Comparison of ENCODE assay signal across 19 cellular contexts in the genomic region with DNA sequence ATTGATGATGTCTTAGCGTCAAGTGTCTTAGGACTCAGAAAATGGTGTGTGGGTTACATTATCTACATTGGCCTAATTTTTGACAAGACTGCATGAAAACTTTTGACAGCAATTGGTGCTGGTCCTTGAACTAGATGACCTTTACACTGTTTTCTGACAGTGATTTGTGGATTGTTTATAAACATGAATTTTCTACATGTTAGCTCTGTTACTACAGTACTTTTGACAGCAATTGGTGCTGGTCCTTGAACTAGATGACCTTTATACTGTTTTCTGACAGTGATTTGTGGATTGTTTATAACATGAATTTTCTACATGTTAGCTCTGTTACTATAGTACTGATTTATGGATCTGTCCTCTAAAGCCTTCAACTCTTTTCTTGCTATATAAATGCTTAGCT. TPM values are rescaled to one million over a fixed set of nuclear protein-coding genes. Genes with fewer than 3 reads are reported as not detected.
DNase-seq lines count a peak whose midpoint lies in the region; ATAC-seq, FAIRE-seq and TF ChIP-seq lines count a peak whose summit lies in the region.
"Had no signal": no experiment of that assay in that cellular context is flagged by ENCODE, and none has a peak within 500 bp of the region (broad histone marks: within the 10 kb centered on the region; RNA-seq: fewer than 3 reads in every experiment).

No MANE protein-coding gene starts in this region.

- no peak for TF ChIP-seq CTCF in K562 (IDR thresholded peaks at IDR 0.05 in 2 of 3, conservative IDR thresholded peaks at IDR 0.05 in 1 of 3; ENCODE audit: insufficient read depth in 2 of 3, low read depth in 1 of 3, low read length in 3 of 3)
- no peak for TF ChIP-seq CTCF in HepG2 (CRISPR knock-in tag; IDR thresholded peaks at IDR 0.05)

- in situ Hi-C loops in K562 (cut with MboI) = no loop called here
- in situ Hi-C loops in HepG2 (cut with HindIII; ENCODE audit: extremely low pct_ligation_motif_present, low pct_unique_long_range_greater_than_20kb) = no loop called here
- in situ Hi-C loops in ACHN (cut with HindIII; ENCODE audit: low pct_ligation_motif_present, low pct_unique_long_range_greater_than_20kb, low sequenced_read_pairs) = no loop called here

- H3K4me2 ChIP-seq in K562 (ENCODE audit: insufficient read depth, low read length) (no peak overlapping the region), HepG2 (ENCODE audit: low read depth, low read length) (no peak overlapping the region)
- H3K4me2 ChIP-seq: GM23338 had no signal

- no peak for ATAC-seq in K562
- peak; percentile 46; the same call in 2 of the 3 replicates for ATAC-seq in HepG2
- ATAC-seq: GM23338 had no signal

- H2AFZ ChIP-seq in K562 (ENCODE audit: low read depth, low read length) = no peak overlapping the region
- H2AFZ ChIP-seq in HepG2 (ENCODE audit: low read length) = no peak overlapping the region
- H2AFZ ChIP-seq: GM23338 had no signal

- no peak for TF ChIP-seq EP300 in K562 (IDR thresholded peaks at IDR 0.05; ENCODE audit: low read length)
- no peak for TF ChIP-seq EP300 in HepG2 (IDR thresholded peaks at IDR 0.05; ENCODE audit: low read depth in 2 of 2, low read length in 2 of 2)
- no peak for TF ChIP-seq EP300 in HepG2 (CRISPR knock-in tag; IDR thresholded peaks at IDR 0.05; ENCODE audit: borderline replicate concordance)

- WGBS in K562 (ENCODE audit: insufficient coverage, low coverage, missing lambda C conversion rate) = 4% methylated on average over 1 of the region's 1 CpG
- 91% methylated on average over 1 of the region's 1 CpG for WGBS in HepG2 (ENCODE audit: low lambda C conversion rate)

- intact Hi-C loops in K562 (cut with micrococcal nuclease) = no loop called here
- intact Hi-C loops in HepG2 (cut with micrococcal nuclease; ENCODE audit: unreplicated experiment) = no loop called here
- intact Hi-C loops in posterior vena cava (cut with DNase I) = no loop called here

- H3K79me2 ChIP-seq in K562 (ENCODE audit: control insufficient read depth, insufficient read depth, low read length) (peaks cover 89% of the 10 kb centered on the region), HepG2 (ENCODE audit: insufficient read depth, low read length) (peaks cover 83% of the 10 kb centered on the region)

- H3K9me3 ChIP-seq in K562 (replicated peaks; ENCODE audit: control insufficient read depth, insufficient read depth, low read depth, low read length) = no peaks in the 10 kb centered on the region; the same call in 1 of the 2 replicates
- no peaks in the 10 kb centered on the region for H3K9me3 ChIP-seq in HepG2 (ENCODE audit: low read length)
- H3K9me3 ChIP-seq: BE2C, Caco-2 had no signal

- H4K20me1 ChIP-seq in K562 (replicated peaks; ENCODE audit: control insufficient read depth, insufficient read depth, low read length) = no peaks in the 10 kb centered on the region; the same call in none of the 2 replicates
- H4K20me1 ChIP-seq in HepG2 (ENCODE audit: insufficient read depth, low read length) = peaks cover 38% of the 10 kb centered on the region

- H3K9ac ChIP-seq in K562 (ENCODE audit: insufficient read depth in 1 of 2, low read depth in 2 of 2, low read length in 2 of 2) (no peak overlapping the region), HepG2 (ENCODE audit: insufficient read depth, low read depth, low read length) (no peak overlapping the region)

- no peaks in the 10 kb centered on the region for H3K9me1 ChIP-seq in K562 (ENCODE audit: control insufficient read depth, insufficient read depth, low read length)

- no peak overlapping the region for H3K4me3 ChIP-seq in K562
- no peak overlapping the region for H3K4me3 ChIP-seq in HepG2 (replicated peaks in 1 of 3; ENCODE audit: insufficient read depth in 1 of 3, low read depth in 2 of 3, low read length in 3 of 3)
- H3K4me3 ChIP-seq: GM23338 had no signal

- no peak for TF ChIP-seq POLR2A in K562 (conservative IDR thresholded peaks at IDR 0.05)
- TF ChIP-seq POLR2A in HepG2 (IDR thresholded peaks at IDR 0.05; ENCODE audit: insufficient read depth in 1 of 2, low read depth in 2 of 2, low read length in 2 of 2) = no peak

- no peaks in the 10 kb centered on the region for H3K27me3 ChIP-seq in K562 (ENCODE audit: control insufficient read depth in 2 of 2, insufficient read depth in 2 of 2, low read length in 2 of 2)
- H3K27me3 ChIP-seq in HepG2 (ENCODE audit: control insufficient read depth in 1 of 2, insufficient read depth in 2 of 2, low read length in 2 of 2) = no peaks in the 10 kb centered on the region
- H3K27me3 ChIP-seq: BE2C had no signal

- CTCF ChIA-PET in HEK293T (lab: Yijun Ruan, JAX) = interaction anchor here (0.5 kb wide), 1 partner anchor 58 kb away, joined by 3 read pairs; no protein-coding TSS in a partner anchor
- CTCF ChIA-PET in K562 (lab: Yijun Ruan, JAX; ENCODE audit: low intra/inter-chr PET ratio) = no interaction called here
- CTCF ChIA-PET in HepG2 (lab: Yijun Ruan, JAX; ENCODE audit: low intra/inter-chr PET ratio, low total read pairs) = no interaction called here

- BruUV-seq in K562 (replicated peaks; lab: Mats Ljungman, UMichigan) (no TSS peak), HepG2 (replicated peaks; lab: Mats Ljungman, UMichigan) (no TSS peak)

- TF ChIP-seq RAD21 in K562 (CRISPR knock-in tag; conservative IDR thresholded peaks at IDR 0.05 in 1 of 2, IDR thresholded peaks at IDR 0.05 in 1 of 2) (no peak), HepG2 (CRISPR knock-in tag; IDR thresholded peaks at IDR 0.05) (no peak)

- H3K27ac ChIP-seq in K562 (ENCODE audit: extremely low read depth, low read depth, low read length) (no peak overlapping the region), HepG2 (ENCODE audit: extremely low read length, insufficient read depth, low read length) (no peak overlapping the region)

- POLR2A ChIA-PET in HEK293T (lab: Yijun Ruan, JAX) (interaction anchor here (0.9 to 1.2 kb wide), 2 partner anchors 16 to 36 kb away, joined by 3 to 9 read pairs; no protein-coding TSS in a partner anchor), K562 (lab: Yijun Ruan, JAX) (interaction anchor here (0.7 to 2.6 kb wide), 3 partner anchors 9 to 710 kb away, joined by 3 to 12 read pairs (median 5); a partner anchor contains a TSS), HepG2 (lab: Yijun Ruan, JAX) (interaction anchor here (1.2 to 1.4 kb wide), 3 partner anchors 10 to 36 kb away, joined by 3 to 4 read pairs (median 4); a partner anchor contains a TSS)

- FAIRE-seq in K562 (lab: Jason Lieb, UNC) (no peak), HepG2 (lab: Jason Lieb, UNC) (peak; percentile 75)
- FAIRE-seq: D721Med, H54 had no signal

- H3K36me3 ChIP-seq in K562 (ENCODE audit: control insufficient read depth, insufficient read depth, low read length) = peaks cover 26% of the 10 kb centered on the region
- H3K36me3 ChIP-seq in HepG2 (replicated peaks in 1 of 2; ENCODE audit: control insufficient read depth in 1 of 2, insufficient read depth in 2 of 2, low read length in 2 of 2) = peaks cover 1 to 5% of the 10 kb centered on the region in 2 experiments; a peak in 3 of 5 replicates
- H3K36me3 ChIP-seq: BE2C had no signal

- H3K4me1 ChIP-seq in K562 (replicated peaks in 1 of 2; ENCODE audit: control insufficient read depth in 2 of 2, insufficient read depth in 2 of 2, low read length in 2 of 2) = peaks cover 0 to 4% of the 10 kb centered on the region in 2 experiments; a peak in 4 of 5 replicates
- H3K4me1 ChIP-seq in HepG2 (ENCODE audit: insufficient read depth, low read length) = peaks cover 11% of the 10 kb centered on the region
- H3K4me1 ChIP-seq: BE2C had no signal

- DNase-seq in EH (ENCODE audit: low read depth) = peak; percentile 41
- no peak for DNase-seq in HEK293T (ENCODE audit: extremely low spot score)
- no peak for DNase-seq in K562 (ENCODE audit: extremely low read depth in 1 of 4, low spot score in 3 of 4)
- DNase-seq in HepG2 (ENCODE audit: low spot score) = peak; percentile 45
- DNase-seq in ACHN = no peak
- no peak for DNase-seq in effector CD8-positive, alpha-beta T cell (lab: John Stamatoyannopoulos, UW)
- no peak for DNase-seq in posterior vena cava (ENCODE audit: low spot score)
- DNase-seq: BE2C; C1 segment of cervical spinal cord; Caco-2; CD4-positive, CD25-positive, alpha-beta regulatory T cell; DMS79; GF-D8; HCEC 1CT had no signal

RNA-seq across cellular contexts. Expression of a gene that starts 16.7 kb away (rescaled TPM):
- total RNA-seq in K562 (2011; cell fraction: chromatin; rRNA removed; ENCODE audit: low replicate concordance) = 60.9 and 87.2 TPM in 2 replicates
- total RNA-seq in K562 (2011; cell fraction: nucleolus; rRNA removed) = 56.1 and 64.4 TPM in 2 replicates
- 89.2 and 119 TPM in 2 replicates for total RNA-seq in K562 (2011; cell fraction: nucleoplasm; rRNA removed)
- total RNA-seq in K562 (2014; rRNA removed) (70.6 and 72.6 TPM in 2 replicates), K562 (2014; rRNA removed; fragmentation: Illumina TruSeq; extraction: Trizol) (98.3 and 110 TPM in 2 replicates), K562 (2015; rRNA removed; fragmentation: Illumina TruSeq; extraction: Trizol) (81.5 and 87.8 TPM in 2 replicates), K562 (2021) (69.5 and 71.4 TPM in 2 replicates), HepG2 (2016; rRNA removed; fragmentation: Illumina TruSeq; extraction: Trizol) (67.1 and 103 TPM in 2 replicates), posterior vena cava (10 to 100 TPM; 52.6 to 54.3 TPM)
- polyA plus RNA-seq in K562 (2011; rRNA removed) (101 and 160 TPM in 2 replicates), K562 (2014; fragmentation: Illumina TruSeq; extraction: Trizol) (68.9 and 80.6 TPM in 2 replicates), K562 (2014; fragmentation: Nextera tagmentation; extraction: Ambion mirVana) (10 to 100 TPM; 28.9 to 30.0 TPM), K562 (2014; rRNA removed) (54.7 and 60.9 TPM in 2 replicates), HepG2 (2011; rRNA removed) (44.7 and 52.7 TPM in 2 replicates)
- 47.1 and 65.7 TPM in 2 replicates for polyA plus RNA-seq in K562 (2011; cell fraction: cytosol; rRNA removed)
- 20.5 and 24.4 TPM in 2 replicates for polyA plus RNA-seq in K562 (2011; cell fraction: nucleus; rRNA removed)
- 57.0 and 60.1 TPM in 2 replicates for polyA plus RNA-seq in K562 (2012)
- 159 and 208 TPM in 2 replicates for polyA minus RNA-seq in K562 (2011; rRNA and poly(A)+ RNA removed)
- 61.0 and 80.4 TPM in 2 replicates for polyA minus RNA-seq in K562 (2011; cell fraction: cytosol; rRNA and poly(A)+ RNA removed)
- 26.5 and 41.0 TPM in 2 replicates for polyA minus RNA-seq in K562 (2011; cell fraction: nucleus; rRNA and poly(A)+ RNA removed)
- 26.7 and 28.2 TPM in 2 replicates for total RNA-seq in HepG2 (2016; cell fraction: cytosol; rRNA removed; fragmentation: Illumina TruSeq; extraction: Trizol; ENCODE audit: low read depth)
- total RNA-seq in HepG2 (2016; cell fraction: insoluble cytoplasmic fraction; rRNA removed; fragmentation: Illumina TruSeq; extraction: Trizol) = 69.3 and 101 TPM in 2 replicates
- 84.1 and 87.5 TPM in 2 replicates for total RNA-seq in HepG2 (2016; cell fraction: membrane; rRNA removed; fragmentation: Illumina TruSeq; extraction: Trizol)
- total RNA-seq in HepG2 (2016; cell fraction: nucleus; rRNA removed; fragmentation: Illumina TruSeq; extraction: Trizol) = 37.0 and 39.6 TPM in 2 replicates
- polyA plus RNA-seq in HepG2 (2011; cell fraction: cytosol; rRNA removed) = 32.0 and 41.2 TPM in 2 replicates
- 11.2 and 17.3 TPM in 2 replicates for polyA plus RNA-seq in HepG2 (2011; cell fraction: nucleus; rRNA removed)
- polyA plus RNA-seq in HepG2 (2012) = 41.8 and 45.4 TPM in 2 replicates
- polyA plus RNA-seq in HepG2 (2016; cell fraction: cytosol; fragmentation: Illumina TruSeq; extraction: Trizol; ENCODE audit: low read depth) = 20.4 and 21.4 TPM in 2 replicates
- polyA plus RNA-seq in HepG2 (2016; cell fraction: insoluble cytoplasmic fraction; fragmentation: Illumina TruSeq; extraction: Trizol; ENCODE audit: low read depth) = 58.8 and 61.0 TPM in 2 replicates
- 36.6 and 38.4 TPM in 2 replicates for polyA plus RNA-seq in HepG2 (2016; cell fraction: membrane; fragmentation: Illumina TruSeq; extraction: Trizol; ENCODE audit: low read depth)
- polyA plus RNA-seq in HepG2 (2016; cell fraction: nucleus; fragmentation: Illumina TruSeq; extraction: Trizol; ENCODE audit: insufficient read depth, low read depth) = 28.5 and 29.9 TPM in 2 replicates
- 78.2 and 137 TPM in 2 replicates for polyA minus RNA-seq in HepG2 (2011; rRNA and poly(A)+ RNA removed; ENCODE audit: low replicate concordance)
- 45.6 and 62.7 TPM in 2 replicates for polyA minus RNA-seq in HepG2 (2011; cell fraction: cytosol; rRNA and poly(A)+ RNA removed)
- polyA minus RNA-seq in HepG2 (2011; cell fraction: nucleus; rRNA and poly(A)+ RNA removed) = 42.6 and 54.1 TPM in 2 replicates

RNA-seq across cellular contexts. Expression of a gene that starts 16.8 kb away (rescaled TPM):
- total RNA-seq in K562 (2011; cell fraction: chromatin; rRNA removed; ENCODE audit: low replicate concordance) = 0.32 and 0.35 TPM in 2 replicates
- total RNA-seq in K562 (2011; cell fraction: nucleolus; rRNA removed) = 0.39 and 0.67 TPM in 2 replicates
- 1.7 and 1.8 TPM in 2 replicates for total RNA-seq in K562 (2011; cell fraction: nucleoplasm; rRNA removed)
- total RNA-seq in K562 (2014; rRNA removed) = 0.08 and 0.09 TPM in 2 replicates
- 0.11 and 0.13 TPM in 2 replicates for total RNA-seq in K562 (2014; rRNA removed; fragmentation: Illumina TruSeq; extraction: Trizol)
- 0.11 TPM in 1 of 2 replicates, not detected in the other for total RNA-seq in K562 (2015; rRNA removed; fragmentation: Illumina TruSeq; extraction: Trizol)
- not detected in 2 replicates for total RNA-seq in K562 (2021)
- polyA plus RNA-seq in K562 (2011; rRNA removed) = 0.04 and 0.10 TPM in 2 replicates
- polyA plus RNA-seq in K562 (2011; cell fraction: cytosol; rRNA removed) = 0.04 TPM in 2 replicates
- not detected in 2 replicates for polyA plus RNA-seq in K562 (2011; cell fraction: nucleus; rRNA removed)
- not detected in 2 replicates for polyA plus RNA-seq in K562 (2012)
- not detected in 2 replicates for polyA plus RNA-seq in K562 (2014; fragmentation: Illumina TruSeq; extraction: Trizol)
- not detected for polyA plus RNA-seq in K562 (2014; fragmentation: Nextera tagmentation; extraction: Ambion mirVana)
- polyA plus RNA-seq in K562 (2014; rRNA removed) = not detected in 2 replicates
- polyA minus RNA-seq in K562 (2011; rRNA and poly(A)+ RNA removed) = 0.48 and 0.60 TPM in 2 replicates
- 0.82 TPM in 1 of 2 replicates, not detected in the other for polyA minus RNA-seq in K562 (2011; cell fraction: cytosol; rRNA and poly(A)+ RNA removed)
- polyA minus RNA-seq in K562 (2011; cell fraction: nucleus; rRNA and poly(A)+ RNA removed) = 0.54 and 0.56 TPM in 2 replicates
- not detected in 2 replicates for total RNA-seq in HepG2 (2016; rRNA removed; fragmentation: Illumina TruSeq; extraction: Trizol)
- total RNA-seq in HepG2 (2016; cell fraction: cytosol; rRNA removed; fragmentation: Illumina TruSeq; extraction: Trizol; ENCODE audit: low read depth) = 0.79 and 0.91 TPM in 2 replicates
- 0.04 TPM in 1 of 2 replicates, not detected in the other for total RNA-seq in HepG2 (2016; cell fraction: insoluble cytoplasmic fraction; rRNA removed; fragmentation: Illumina TruSeq; extraction: Trizol)
- total RNA-seq in HepG2 (2016; cell fraction: membrane; rRNA removed; fragmentation: Illumina TruSeq; extraction: Trizol) = 0.28 and 0.40 TPM in 2 replicates
- total RNA-seq in HepG2 (2016; cell fraction: nucleus; rRNA removed; fragmentation: Illumina TruSeq; extraction: Trizol) = 0.16 and 0.19 TPM in 2 replicates
- 0.04 TPM in 1 of 2 replicates, not detected in the other for polyA plus RNA-seq in HepG2 (2011; rRNA removed)
- 0.04 and 0.08 TPM in 2 replicates for polyA plus RNA-seq in HepG2 (2011; cell fraction: cytosol; rRNA removed)
- polyA plus RNA-seq in HepG2 (2011; cell fraction: nucleus; rRNA removed) = not detected in 2 replicates
- polyA plus RNA-seq in HepG2 (2012) = not detected in 2 replicates
- not detected in 2 replicates for polyA plus RNA-seq in HepG2 (2016; cell fraction: cytosol; fragmentation: Illumina TruSeq; extraction: Trizol; ENCODE audit: low read depth)
- polyA plus RNA-seq in HepG2 (2016; cell fraction: insoluble cytoplasmic fraction; fragmentation: Illumina TruSeq; extraction: Trizol; ENCODE audit: low read depth) = not detected in 2 replicates
- not detected in 2 replicates for polyA plus RNA-seq in HepG2 (2016; cell fraction: membrane; fragmentation: Illumina TruSeq; extraction: Trizol; ENCODE audit: low read depth)
- polyA plus RNA-seq in HepG2 (2016; cell fraction: nucleus; fragmentation: Illumina TruSeq; extraction: Trizol; ENCODE audit: insufficient read depth, low read depth) = not detected in 2 replicates
- polyA minus RNA-seq in HepG2 (2011; rRNA and poly(A)+ RNA removed; ENCODE audit: low replicate concordance) = 0.20 and 0.21 TPM in 2 replicates
- polyA minus RNA-seq in HepG2 (2011; cell fraction: cytosol; rRNA and poly(A)+ RNA removed) = not detected in 2 replicates
- 0.25 and 0.26 TPM in 2 replicates for polyA minus RNA-seq in HepG2 (2011; cell fraction: nucleus; rRNA and poly(A)+ RNA removed)
- total RNA-seq in posterior vena cava = not detected
- total RNA-seq: A172, Caco-2, Daoy had no signal
- polyA plus RNA-seq: GM23338 had no signal

Comparison
In these comparisons a context has a peak if more than half of its experiments do, and no peak if none do; other contexts are left out.
1. DNase-seq: peak in EH (single experiment) and HepG2 (single experiment); none in HEK293T (single experiment), K562 (0 of 4), ACHN (single experiment), effector CD8-positive, alpha-beta T cell (single experiment) and posterior vena cava (single experiment).